Comparison of ENCODE assay signal across 8 cellular contexts in genomic region chr17:1752425-1752941, GRCh38. TPM values are rescaled to one million over a fixed set of nuclear protein-coding genes. Genes with fewer than 3 reads are reported as not detected.
DNase-seq lines count a peak whose midpoint lies in the region; ATAC-seq and TF ChIP-seq lines count a peak whose summit lies in the region.
"Had no signal": no experiment of that assay in that cellular context is flagged by ENCODE, and none has a peak within 500 bp of the region (broad histone marks: within the 10 kb centered on the region; RNA-seq: fewer than 3 reads in every experiment).

No MANE protein-coding gene starts in this region.

- ATAC-seq in left ventricle myocardium superior: peak; percentile 71
- ATAC-seq in stimulated activated naive CD8-positive, alpha-beta T cell treated with anti-CD3 and anti-CD28 coated beads, Interleukin-15, amount 100 ng/mL, for 72 hours: peak; percentile 35

- 0 out of 2 replicates have a peak overlapping the region, but pooled peaks have one; percentile 9 for H3K4me3 ChIP-seq in HL-60 (replicated peaks; ENCODE audit: insufficient read depth, low read length)

- intact Hi-C loops in left ventricle myocardium superior (cut with micrococcal nuclease): no loop called here

- H3K4me3 Mint-ChIP-seq in stimulated activated naive CD8-positive, alpha-beta T cell treated with anti-CD3 and anti-CD28 coated beads, Interleukin-15, amount 100 ng/mL, for 72 hours: no peak overlapping the region

- peaks cover 8% of the 10 kb centered on the region for H3K4me1 Mint-ChIP-seq in stimulated activated naive CD8-positive, alpha-beta T cell treated with anti-CD3 and anti-CD28 coated beads, Interleukin-15, amount 100 ng/mL, for 72 hours

- DNase-seq in HL-60 (ENCODE audit: low read depth in 1 of 2, low spot score in 1 of 2): peak in 1 of 2 experiments; percentile 42
- peak; percentile 47 for DNase-seq in RPMI8226
- DNase-seq in left ventricle myocardium superior: no peak
- no peak for DNase-seq in stimulated activated naive CD8-positive, alpha-beta T cell treated with anti-CD3 and anti-CD28 coated beads, Interleukin-15, amount 100 ng/mL, for 72 hours
- DNase-seq in NCI-H2227 (lab: John Stamatoyannopoulos, UW; ENCODE audit: unreplicated experiment): no peak
- no peak for DNase-seq in stimulated activated naive CD4-positive, alpha-beta T cell treated with Interleukin-2 at 50 U/mL for 16 hours (lab: John Stamatoyannopoulos, UW)
- no peak for DNase-seq in NCI-H1048 (lab: John Stamatoyannopoulos, UW)
- DNase-seq: T-helper 1 cell had no signal

- TF ChIP-seq CTCF in HL-60 (IDR thresholded peaks at IDR 0.05; ENCODE audit: insufficient read depth, low read length): no peak

- peak overlapping the region; percentile 26 for H3K27ac ChIP-seq in HL-60 (replicated peaks)

- no peak overlapping the region for H3K27ac Mint-ChIP-seq in stimulated activated naive CD8-positive, alpha-beta T cell treated with anti-CD3 and anti-CD28 coated beads, Interleukin-15, amount 100 ng/mL, for 72 hours

- no peaks in the 10 kb centered on the region for H3K27me3 ChIP-seq in HL-60 (ENCODE audit: insufficient read depth, poor library complexity, severe bottlenecking)

- H3K27me3 Mint-ChIP-seq in stimulated activated naive CD8-positive, alpha-beta T cell treated with anti-CD3 and anti-CD28 coated beads, Interleukin-15, amount 100 ng/mL, for 72 hours: no peaks in the 10 kb centered on the region

- H3K9me3 Mint-ChIP-seq in stimulated activated naive CD8-positive, alpha-beta T cell treated with anti-CD3 and anti-CD28 coated beads, Interleukin-15, amount 100 ng/mL, for 72 hours: no peaks in the 10 kb centered on the region

RNA-seq across cellular contexts. Expression of gene SERPINF1, which starts 9.4 kb away (rescaled TPM):
- 146 TPM for total RNA-seq in left ventricle myocardium superior

RNA-seq across cellular contexts. Expression of gene SERPINF2, which starts 9.8 kb away (rescaled TPM):
- 1.4 TPM for total RNA-seq in left ventricle myocardium superior

RNA-seq across cellular contexts. Expression of gene WDR81, which starts 28.0 kb away (rescaled TPM):
- total RNA-seq in left ventricle myocardium superior: 7.6 TPM

RNA-seq across cellular contexts. Expression of gene TLCD2, which starts 42.3 kb away (rescaled TPM):
- total RNA-seq in left ventricle myocardium superior: 1.7 TPM
